ENCODE assay signal across 10 cellular contexts in the genomic region with DNA sequence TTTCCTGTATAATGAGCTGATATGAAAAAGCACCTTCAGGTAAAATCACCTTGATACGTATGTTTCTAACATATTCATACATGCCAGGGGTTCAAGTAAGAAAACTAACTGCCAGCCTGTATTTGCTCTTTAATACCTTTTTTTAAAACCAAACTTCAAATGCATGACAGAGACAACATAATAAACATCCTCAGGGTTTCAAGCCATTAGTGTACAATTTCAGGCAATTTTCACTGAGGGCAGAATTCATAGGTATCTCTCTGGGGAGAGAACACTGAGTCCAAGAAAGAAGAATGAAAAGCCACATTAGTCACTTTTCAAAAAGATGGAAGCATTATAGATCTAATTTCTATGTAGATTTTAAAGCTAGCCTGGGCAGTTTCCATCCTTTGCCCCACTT. TPM values are rescaled to one million over a fixed set of nuclear protein-coding genes. Genes with fewer than 3 reads are reported as not detected.
"Had no signal": no experiment of that assay in that cellular context is flagged by ENCODE, and none has a peak within 500 bp of the region (broad histone marks: within the 10 kb centered on the region; RNA-seq: fewer than 3 reads in every experiment).

No MANE protein-coding gene starts in this region.

- H3K9ac ChIP-seq: KMS-11 had no signal

- H3K4me1 Mint-ChIP-seq: IgD-negative memory B cell had no signal

- H3K27ac ChIP-seq: HL-60, KMS-11 had no signal

- H3K36me3 Mint-ChIP-seq: IgD-negative memory B cell had no signal

- H3K4me2 ChIP-seq: KMS-11 had no signal

- H3K9me3 Mint-ChIP-seq: IgD-negative memory B cell had no signal

- H3K4me3 ChIP-seq: K562 had no signal

- H3K27ac Mint-ChIP-seq: IgD-negative memory B cell had no signal

- ATAC-seq: HepG2, K562 had no signal

- H3K4me3 Mint-ChIP-seq: IgD-negative memory B cell had no signal

- DNase-seq: IMR-90, KBM-7, KG1 had no signal

RNA-seq across cellular contexts. Expression of a gene that starts 26.9 kb away (rescaled TPM):
- total RNA-seq: HepG2, HT-29, HT1080, IMR-90, K562 had no signal
- polyA plus RNA-seq: HepG2, IgD-negative memory B cell, IMR-90, K562 had no signal
